ENCODE assay signal across 9 cellular contexts in genomic region chr22:20980938-20981722, GRCh38. TPM values are rescaled to one million over a fixed set of nuclear protein-coding genes. Genes with fewer than 3 reads are reported as not detected.
DNase-seq lines count a peak whose midpoint lies in the region; ATAC-seq lines count a peak whose summit lies in the region.
"Had no signal": no experiment of that assay in that cellular context is flagged by ENCODE, and none has a peak within 500 bp of the region (broad histone marks: within the 10 kb centered on the region; RNA-seq: fewer than 3 reads in every experiment).

No MANE protein-coding gene starts in this region.

- peaks cover 10% of the 10 kb centered on the region for H3K4me1 ChIP-seq in iPS-18a (ENCODE audit: control insufficient read depth, low read depth, low read length)

- peaks cover 17% of the 10 kb centered on the region for H3K36me3 Mint-ChIP-seq in activated T-helper 17 cell treated with anti-CD3 and anti-CD28 coated beads, Interleukin-2, amount 50 U/mL, for 72 hours (ENCODE audit: low read depth)

- peak overlapping the region; percentile 96 for H3K27ac Mint-ChIP-seq in activated T-helper 17 cell treated with anti-CD3 and anti-CD28 coated beads, Interleukin-2, amount 50 U/mL, for 72 hours
- peak overlapping the region; percentile 93 to 97 for H3K27ac Mint-ChIP-seq in stimulated activated naive CD8-positive, alpha-beta T cell treated with anti-CD3 and anti-CD28 coated beads, Interleukin-15, amount 100 ng/mL, for 72 hours

- peaks cover 26% of the 10 kb centered on the region for H3K4me1 Mint-ChIP-seq in activated T-helper 17 cell treated with anti-CD3 and anti-CD28 coated beads, Interleukin-2, amount 50 U/mL, for 72 hours
- H3K4me1 Mint-ChIP-seq in stimulated activated naive CD8-positive, alpha-beta T cell treated with anti-CD3 and anti-CD28 coated beads, Interleukin-15, amount 100 ng/mL, for 72 hours = peaks cover 55% of the 10 kb centered on the region

- H3K9ac ChIP-seq in iPS-18a (ENCODE audit: low read length) = peak overlapping the region; percentile 75

- ATAC-seq in activated T-helper 17 cell treated with anti-CD3 and anti-CD28 coated beads, Interleukin-2, amount 50 U/mL, for 72 hours (replicated peaks) = no peak
- no peak for ATAC-seq in stimulated activated naive CD8-positive, alpha-beta T cell treated with anti-CD3 and anti-CD28 coated beads, Interleukin-15, amount 100 ng/mL, for 72 hours
- ATAC-seq in HG03521 (IDR thresholded peaks at IDR 0.05; ENCODE audit: unreplicated experiment) = no peak

- peaks cover 5% of the 10 kb centered on the region for H3K36me3 ChIP-seq in iPS-18a (ENCODE audit: control insufficient read depth, low read depth, low read length)

- peaks cover 4% of the 10 kb centered on the region for H3K9me3 Mint-ChIP-seq in activated T-helper 17 cell treated with anti-CD3 and anti-CD28 coated beads, Interleukin-2, amount 50 U/mL, for 72 hours
- H3K9me3 Mint-ChIP-seq in stimulated activated naive CD8-positive, alpha-beta T cell treated with anti-CD3 and anti-CD28 coated beads, Interleukin-15, amount 100 ng/mL, for 72 hours = peaks cover 9 to 13% of the 10 kb centered on the region in 2 donors

- peak overlapping the region; percentile 30 for H3K27ac ChIP-seq in iPS-18a (ENCODE audit: low read length)

- peaks cover 13% of the 10 kb centered on the region for H3K27me3 ChIP-seq in iPS-18a (ENCODE audit: control insufficient read depth, insufficient read depth, low read length)

- peak overlapping the region; percentile 79 for H3K4me3 ChIP-seq in iPS-18a (ENCODE audit: low read length)

- DNase-seq in DMS 273 (lab: John Stamatoyannopoulos, UW; ENCODE audit: unreplicated experiment) (peak; percentile 44), DMS 273 treated with DMSO at 0.1 percent for 48 hours (lab: John Stamatoyannopoulos, UW) (no peak), OCI-M2 (lab: John Stamatoyannopoulos, UW; ENCODE audit: unreplicated experiment) (no peak)
- DNase-seq in stimulated activated naive CD8-positive, alpha-beta T cell treated with anti-CD3 and anti-CD28 coated beads, Interleukin-15, amount 100 ng/mL, for 72 hours = no peak
- DNase-seq in stimulated activated CD4-positive, alpha-beta T cell treated with anti-CD3 and anti-CD28 coated beads, Interleukin-2, amount 100 ng/mL, for 24 hours = no peak

- peaks cover 7% of the 10 kb centered on the region for H3K9me3 ChIP-seq in iPS-18a (ENCODE audit: control insufficient read depth, low read depth, low read length)

- H3K27me3 Mint-ChIP-seq in activated T-helper 17 cell treated with anti-CD3 and anti-CD28 coated beads, Interleukin-2, amount 50 U/mL, for 72 hours = no peaks in the 10 kb centered on the region
- no peaks in the 10 kb centered on the region for H3K27me3 Mint-ChIP-seq in stimulated activated naive CD8-positive, alpha-beta T cell treated with anti-CD3 and anti-CD28 coated beads, Interleukin-15, amount 100 ng/mL, for 72 hours

- peak overlapping the region; percentile 94 for H3K4me3 Mint-ChIP-seq in activated T-helper 17 cell treated with anti-CD3 and anti-CD28 coated beads, Interleukin-2, amount 50 U/mL, for 72 hours
- peak overlapping the region; percentile 91 to 95 for H3K4me3 Mint-ChIP-seq in stimulated activated naive CD8-positive, alpha-beta T cell treated with anti-CD3 and anti-CD28 coated beads, Interleukin-15, amount 100 ng/mL, for 72 hours

RNA-seq across cellular contexts. Expression of gene LZTR1, which starts 1.0 kb away (rescaled TPM):
- total RNA-seq in activated T-helper 17 cell treated with anti-CD3 and anti-CD28 coated beads, Interleukin-2, amount 50 U/mL, for 72 hours = 10 to 100 TPM; 40.0 to 68.7 TPM

RNA-seq across cellular contexts. Expression of gene AIFM3, which starts 14.1 kb away (rescaled TPM):
- not detected for total RNA-seq in activated T-helper 17 cell treated with anti-CD3 and anti-CD28 coated beads, Interleukin-2, amount 50 U/mL, for 72 hours
- total RNA-seq: HT1080 had no signal

RNA-seq across cellular contexts. Expression of gene THAP7, which starts 20.8 kb away (rescaled TPM):
- total RNA-seq in activated T-helper 17 cell treated with anti-CD3 and anti-CD28 coated beads, Interleukin-2, amount 50 U/mL, for 72 hours = 10 to 100 TPM; 19.6 to 27.1 TPM

RNA-seq across cellular contexts. Expression of gene P2RX6, which starts 33.8 kb away (rescaled TPM):
- under 1 TPM in 1 of 2 donors, not detected in 1; 0.28 TPM for total RNA-seq in activated T-helper 17 cell treated with anti-CD3 and anti-CD28 coated beads, Interleukin-2, amount 50 U/mL, for 72 hours

RNA-seq across cellular contexts. Expression of gene SLC7A4, which starts 51.2 kb away (rescaled TPM):
- total RNA-seq in activated T-helper 17 cell treated with anti-CD3 and anti-CD28 coated beads, Interleukin-2, amount 50 U/mL, for 72 hours = not detected
- total RNA-seq: HT1080 had no signal
